9 cellular contexts compared by ENCODE assay signal in the genomic region with DNA sequence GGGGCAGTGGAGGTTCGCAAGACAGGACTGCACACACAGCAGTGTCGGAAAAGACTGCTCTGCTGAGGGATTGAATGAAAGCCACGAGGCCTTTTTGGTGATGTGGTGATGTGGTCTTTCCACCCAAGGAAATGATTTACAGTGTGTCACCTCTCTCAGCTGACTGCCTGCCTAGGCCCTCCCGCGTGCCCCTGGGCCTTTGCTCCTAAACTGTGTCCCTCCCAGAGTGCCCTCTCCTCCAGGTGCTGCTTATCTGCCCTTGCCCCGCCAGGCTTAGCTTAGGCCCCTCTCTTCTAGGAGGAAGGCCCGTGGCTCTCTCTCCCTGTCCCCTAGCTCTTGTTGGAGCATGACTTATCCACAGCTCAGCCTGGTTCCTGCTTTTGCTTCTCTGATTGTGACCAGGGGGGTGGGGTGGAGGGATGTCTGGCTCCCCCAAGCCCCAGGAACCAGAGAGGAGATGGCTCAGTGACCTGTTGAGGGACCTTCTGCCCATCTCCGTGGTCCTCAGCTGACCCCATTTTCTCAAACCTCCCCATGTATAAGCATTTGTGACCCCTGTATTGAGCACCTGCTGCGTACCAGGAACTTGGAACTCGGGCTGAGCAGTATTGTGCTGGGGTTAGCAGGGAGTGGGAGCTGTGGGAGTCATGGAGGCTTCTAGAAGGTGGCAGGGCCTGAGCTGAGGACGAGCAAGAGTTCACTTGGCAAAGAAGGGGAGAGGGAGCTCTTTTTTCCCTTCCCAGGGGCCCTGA. TPM values are rescaled to one million over a fixed set of nuclear protein-coding genes. Genes with fewer than 3 reads are reported as not detected.
DNase-seq lines count a peak whose midpoint lies in the region; ATAC-seq and TF ChIP-seq lines count a peak whose summit lies in the region.
"Had no signal": no experiment of that assay in that cellular context is flagged by ENCODE, and none has a peak within 500 bp of the region (broad histone marks: within the 10 kb centered on the region; RNA-seq: fewer than 3 reads in every experiment).

No MANE protein-coding gene starts in this region.

- H3K4me1 Mint-ChIP-seq in activated T-helper 2 cell treated with anti-CD3 and anti-CD28 coated beads, Interferon-gamma antibody, Interleukin-2, Interleukin-4, amounts not matched to agents 10 μg/mL and 5 μg/mL and 100 μg/mL, durations not matched to agents 14 hours and 24 hours and 36 hours (ENCODE audit: low read depth): peaks cover 8% of the 10 kb centered on the region

- no peaks in the 10 kb centered on the region for H3K27me3 ChIP-seq in right cardiac atrium (ENCODE audit: control insufficient read depth, insufficient read depth)
- peaks cover 0 to 22% (median 0%) of the 10 kb centered on the region in 7 donors for H3K27me3 ChIP-seq in heart right ventricle
- H3K27me3 ChIP-seq in mesendoderm (ENCODE audit: insufficient read depth, low read length, poor library complexity): no peaks in the 10 kb centered on the region
- H3K27me3 ChIP-seq in vagina: no peaks in the 10 kb centered on the region

- no peak overlapping the region for H2AK5ac ChIP-seq in mesendoderm (ENCODE audit: low read length)

- DNase-seq in right cardiac atrium (peak in 2 of 3 donors; percentile 23 to 39), heart right ventricle (no peak), mesendoderm (no peak), vagina (ENCODE audit: extremely low spot score in 2 of 2) (no peak), cerebellar nuclear complex (lab: John Stamatoyannopoulos, UW) (no peak), LoVo (ENCODE audit: low spot score) (no peak), NCI-H1417 (lab: John Stamatoyannopoulos, UW) (no peak)
- DNase-seq in activated T-helper 2 cell treated with anti-CD3 and anti-CD28 coated beads, Interferon-gamma antibody, Interleukin-2, Interleukin-4, amounts not matched to agents 10 μg/mL and 5 μg/mL and 100 μg/mL, durations not matched to agents 14 hours and 24 hours and 36 hours (ENCODE audit: low spot score): no peak
- DNase-seq: WERI-Rb-1 had no signal

- H3K27ac ChIP-seq in right cardiac atrium (ENCODE audit: low read length) (no peak overlapping the region), heart right ventricle (peak overlapping the region in 1 of 10 donors; percentile 2), mesendoderm (ENCODE audit: low read depth, low read length) (no peak overlapping the region), vagina (peak overlapping the region; percentile 0)
- H3K27ac ChIP-seq: WERI-Rb-1 had no signal

- H4K5ac ChIP-seq in mesendoderm (ENCODE audit: low read length): no peak overlapping the region

- H3K4me3 ChIP-seq in right cardiac atrium (ENCODE audit: low read length) (no peak overlapping the region), heart right ventricle (peak overlapping the region in 1 of 10 donors; percentile 9), mesendoderm (ENCODE audit: low read length) (no peak overlapping the region), vagina (no peak overlapping the region)

- no peak overlapping the region for H2BK15ac ChIP-seq in mesendoderm (replicated peaks; ENCODE audit: low read depth)

- peaks cover 62% of the 10 kb centered on the region for H3K79me2 ChIP-seq in mesendoderm (ENCODE audit: control insufficient read depth, insufficient read depth, low read length)

- H3K4me1 ChIP-seq in right cardiac atrium (ENCODE audit: control insufficient read depth, insufficient read depth, low read length) (peaks cover 3% of the 10 kb centered on the region), heart right ventricle (peaks cover 0 to 47% (median 9%) of the 10 kb centered on the region in 9 donors), mesendoderm (ENCODE audit: control insufficient read depth, low read depth, low read length) (no peaks in the 10 kb centered on the region), vagina (peaks cover 70% of the 10 kb centered on the region)

- H3K27ac Mint-ChIP-seq in activated T-helper 2 cell treated with anti-CD3 and anti-CD28 coated beads, Interferon-gamma antibody, Interleukin-2, Interleukin-4, amounts not matched to agents 10 μg/mL and 5 μg/mL and 100 μg/mL, durations not matched to agents 14 hours and 24 hours and 36 hours: no peak overlapping the region

- H3K9me3 ChIP-seq in right cardiac atrium (ENCODE audit: control insufficient read depth, low read length) (no peaks in the 10 kb centered on the region), heart right ventricle (no peaks in the 10 kb centered on the region), vagina (no peaks in the 10 kb centered on the region)

- H3K36me3 ChIP-seq in heart right ventricle: no peaks in the 10 kb centered on the region
- no peaks in the 10 kb centered on the region for H3K36me3 ChIP-seq in mesendoderm (ENCODE audit: control insufficient read depth, insufficient read depth, low read length)
- H3K36me3 ChIP-seq in vagina: no peaks in the 10 kb centered on the region

- H2BK120ac ChIP-seq in mesendoderm (ENCODE audit: low read depth, low read length): no peak overlapping the region

- H3K23ac ChIP-seq in mesendoderm (ENCODE audit: low read length): no peak overlapping the region

- H3K4me2 ChIP-seq in mesendoderm (ENCODE audit: low read length): no peak overlapping the region

- H3K4ac ChIP-seq in mesendoderm (ENCODE audit: low read depth, low read length): no peak overlapping the region

- no peak overlapping the region for H4K8ac ChIP-seq in mesendoderm (ENCODE audit: low read depth, low read length)

- no peaks in the 10 kb centered on the region for H3K9me3 Mint-ChIP-seq in activated T-helper 2 cell treated with anti-CD3 and anti-CD28 coated beads, Interferon-gamma antibody, Interleukin-2, Interleukin-4, amounts not matched to agents 10 μg/mL and 5 μg/mL and 100 μg/mL, durations not matched to agents 14 hours and 24 hours and 36 hours

- no peak for TF ChIP-seq POLR2A in vagina (IDR thresholded peaks at IDR 0.05)

- no peak overlapping the region for H3K18ac ChIP-seq in mesendoderm (ENCODE audit: low read length)

- no peak for TF ChIP-seq CTCF in heart right ventricle (IDR thresholded peaks at IDR 0.05)
- no peak for TF ChIP-seq CTCF in vagina (IDR thresholded peaks at IDR 0.05)

- H2BK5ac ChIP-seq in mesendoderm (ENCODE audit: low read length): no peak overlapping the region

- 73% methylated on average over 11 of the region's 11 CpGs for WGBS in right cardiac atrium
- WGBS in heart right ventricle, 2 donors: 79 to 80% methylated on average over 11 of the region's 11 CpGs
- no CpG with 5 or more reads among the region's 11 CpGs for WGBS in mesendoderm (ENCODE audit: extremely low coverage, insufficient coverage, low lambda C conversion rate)

- H3K9ac ChIP-seq in mesendoderm (ENCODE audit: low read length): peak overlapping the region; percentile 18

- H3K56ac ChIP-seq in mesendoderm (ENCODE audit: low read length): peak overlapping the region; percentile 17

- H3K27me3 Mint-ChIP-seq in activated T-helper 2 cell treated with anti-CD3 and anti-CD28 coated beads, Interferon-gamma antibody, Interleukin-2, Interleukin-4, amounts not matched to agents 10 μg/mL and 5 μg/mL and 100 μg/mL, durations not matched to agents 14 hours and 24 hours and 36 hours (ENCODE audit: low read depth): peaks cover 3% of the 10 kb centered on the region

- peaks cover 49% of the 10 kb centered on the region for H3K79me1 ChIP-seq in mesendoderm (ENCODE audit: low read length)

- intact Hi-C loops in right cardiac atrium (cut with DNase I): no loop called here
- intact Hi-C loops in heart right ventricle (cut with DNase I): loop anchor here in 2 of 10 donors (5.0 kb wide), 2 partner anchors 41 to 56 kb away; no protein-coding TSS in a partner anchor
- intact Hi-C loops in activated T-helper 2 cell treated with anti-CD3 and anti-CD28 coated beads, Interferon-gamma antibody, Interleukin-2, Interleukin-4, amounts not matched to agents 10 μg/mL and 5 μg/mL and 100 μg/mL, durations not matched to agents 14 hours and 24 hours and 36 hours (cut with micrococcal nuclease): no loop called here
- intact Hi-C loops in vagina (cut with DNase I): no loop called here

- H3K36me3 Mint-ChIP-seq in activated T-helper 2 cell treated with anti-CD3 and anti-CD28 coated beads, Interferon-gamma antibody, Interleukin-2, Interleukin-4, amounts not matched to agents 10 μg/mL and 5 μg/mL and 100 μg/mL, durations not matched to agents 14 hours and 24 hours and 36 hours (ENCODE audit: low read depth): no peaks in the 10 kb centered on the region

- H3K4me3 Mint-ChIP-seq in activated T-helper 2 cell treated with anti-CD3 and anti-CD28 coated beads, Interferon-gamma antibody, Interleukin-2, Interleukin-4, amounts not matched to agents 10 μg/mL and 5 μg/mL and 100 μg/mL, durations not matched to agents 14 hours and 24 hours and 36 hours (ENCODE audit: low read depth): peak overlapping the region; percentile 11

- ATAC-seq in right cardiac atrium: no peak
- no peak for ATAC-seq in heart right ventricle

RNA-seq across cellular contexts. Expression of gene SRC, which starts 2.1 kb away (rescaled TPM):
- total RNA-seq in right cardiac atrium (10 to 100 TPM; 11.8 to 14.0 (median 13.4) TPM), heart right ventricle (10 to 100 TPM in 1 of 10 donors, 1 to 10 TPM in 9; 1.9 to 10.8 (median 3.6) TPM), vagina (48.6 TPM)
- polyA plus RNA-seq in right cardiac atrium (9.5 TPM), heart right ventricle (1 to 10 TPM; 4.7 to 5.2 TPM)
- total RNA-seq in activated T-helper 2 cell treated with anti-CD3 and anti-CD28 coated beads, Interferon-gamma antibody, Interleukin-2, Interleukin-4, amounts not matched to agents 10 μg/mL and 5 μg/mL and 100 μg/mL, durations not matched to agents 14 hours and 24 hours and 36 hours: 3.5 and 6.4 TPM in 2 replicates
- polyA plus RNA-seq in mesendoderm (2013, experiment 1 of 2): 18.4 TPM
- polyA plus RNA-seq in mesendoderm (2013, experiment 2 of 2): 19.3 TPM

RNA-seq across cellular contexts. Expression of gene MANBAL, which starts 58.6 kb away (rescaled TPM):
- total RNA-seq in right cardiac atrium: 10 to 100 TPM; 22.9 to 30.6 (median 29.5) TPM
- polyA plus RNA-seq in right cardiac atrium: 34.8 TPM
- 10 to 100 TPM; 17.8 to 24.9 (median 20.4) TPM for total RNA-seq in heart right ventricle
- polyA plus RNA-seq in heart right ventricle: 10 to 100 TPM; 18.4 to 52.3 TPM
- 12.8 and 14.2 TPM in 2 replicates for total RNA-seq in activated T-helper 2 cell treated with anti-CD3 and anti-CD28 coated beads, Interferon-gamma antibody, Interleukin-2, Interleukin-4, amounts not matched to agents 10 μg/mL and 5 μg/mL and 100 μg/mL, durations not matched to agents 14 hours and 24 hours and 36 hours
- polyA plus RNA-seq in mesendoderm (2013, experiment 1 of 2): 53.9 TPM
- polyA plus RNA-seq in mesendoderm (2013, experiment 2 of 2): 53.4 TPM
- total RNA-seq in vagina: 54.3 TPM

Comparison
In these comparisons a context has a peak if more than half of its experiments do, and no peak if none do; other contexts are left out.
1. DNase-seq: peak in right cardiac atrium (2 of 3); none in heart right ventricle (0 of 2), activated T-helper 2 cell treated with anti-CD3 and anti-CD28 coated beads, Interferon-gamma antibody, Interleukin-2, Interleukin-4, amounts not matched to agents 10 μg/mL and 5 μg/mL and 100 μg/mL, durations not matched to agents 14 hours and 24 hours and 36 hours (single experiment), mesendoderm (single experiment), vagina (0 of 2), cerebellar nuclear complex (0 of 2), LoVo (single experiment) and NCI-H1417 (0 of 3).